Comparison of ENCODE assay signal across 13 cellular contexts in the genomic region with DNA sequence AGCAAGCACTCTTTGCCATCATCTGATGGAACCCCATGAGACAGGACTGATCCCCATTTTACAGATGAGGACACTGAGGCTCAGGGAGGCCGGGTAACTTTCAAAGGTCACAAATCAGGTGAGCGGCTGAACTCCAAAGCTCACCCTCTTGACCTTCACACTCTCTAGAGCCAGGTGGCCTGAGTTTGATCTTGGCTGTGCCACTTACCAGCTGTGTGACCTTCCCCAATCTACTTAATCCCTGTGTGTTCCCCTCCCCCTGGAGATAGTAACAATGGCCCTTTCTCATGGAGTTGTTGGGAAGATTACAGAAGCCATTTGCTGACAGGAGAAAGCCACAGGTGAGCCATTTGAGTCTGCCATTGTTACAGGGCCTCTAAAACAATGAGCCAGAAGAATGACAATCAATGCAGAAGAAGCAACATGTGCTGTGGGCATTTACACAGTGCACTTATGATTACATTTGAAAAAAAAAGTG. TPM values are rescaled to one million over a fixed set of nuclear protein-coding genes. Genes with fewer than 3 reads are reported as not detected.
"Had no signal": no experiment of that assay in that cellular context is flagged by ENCODE, and none has a peak within 500 bp of the region (broad histone marks: within the 10 kb centered on the region; RNA-seq: fewer than 3 reads in every experiment).

No MANE protein-coding gene starts in this region.

- H3K4me1 Mint-ChIP-seq: activated CD4-positive, alpha-beta memory T cell treated with anti-CD3 and anti-CD28 coated beads, Interleukin-2, amount 10 ng/mL, durations not matched to agents 7 days and 5 days had no signal

- H3K36me3 ChIP-seq: ascending aorta, ovary had no signal

- H3K4me3 Mint-ChIP-seq: activated CD4-positive, alpha-beta memory T cell treated with anti-CD3 and anti-CD28 coated beads, Interleukin-2, amount 10 ng/mL, durations not matched to agents 7 days and 5 days; neural crest cell had no signal

- H3K27ac ChIP-seq: ascending aorta, dorsolateral prefrontal cortex, ovary had no signal

- DNase-seq: activated CD4-positive, alpha-beta memory T cell treated with anti-CD3 and anti-CD28 coated beads, Interleukin-2, amount 10 ng/mL, durations not matched to agents 7 days and 5 days; activated naive CD4-positive, alpha-beta T cell; activated T-cell treated with anti-CD3 and anti-CD28 coated beads, Interleukin-2, amount 50 U/mL, for 48 hours; dorsolateral prefrontal cortex; ovary; stimulated activated CD4-positive, alpha-beta T cell treated with anti-CD3 and anti-CD28 coated beads, Interleukin-12 subunit alpha, Interleukin-12 subunit beta, amount 100 ng/mL, for 4 hours; stimulated activated naive CD8-positive, alpha-beta T cell treated with anti-CD3 and anti-CD28 coated beads, Interleukin-15, Interleukin-2, amounts not matched to agents 100 U/mL and 50 U/mL, for 24 hours; T1000 had no signal

- H3K9me3 ChIP-seq: ascending aorta, ovary had no signal

- H3K9me3 Mint-ChIP-seq: activated CD4-positive, alpha-beta memory T cell treated with anti-CD3 and anti-CD28 coated beads, Interleukin-2, amount 10 ng/mL, durations not matched to agents 7 days and 5 days had no signal

- H3K27me3 ChIP-seq: ascending aorta, ovary had no signal

- H3K27ac Mint-ChIP-seq: activated CD4-positive, alpha-beta memory T cell treated with anti-CD3 and anti-CD28 coated beads, Interleukin-2, amount 10 ng/mL, durations not matched to agents 7 days and 5 days had no signal

- H3K4me3 ChIP-seq: ascending aorta, dorsolateral prefrontal cortex, ovary had no signal

- H3K4me1 ChIP-seq: ascending aorta had no signal

RNA-seq across cellular contexts. Expression of a gene that starts 34.5 kb away (rescaled TPM):
- total RNA-seq: activated CD4-positive, alpha-beta memory T cell treated with anti-CD3 and anti-CD28 coated beads, Interleukin-2, amount 10 ng/mL, durations not matched to agents 7 days and 5 days; ascending aorta; bronchial epithelial cell; glomerular endothelial cell; myocyte had no signal
